ENCODE assay signal across 18 cellular contexts in the genomic region with DNA sequence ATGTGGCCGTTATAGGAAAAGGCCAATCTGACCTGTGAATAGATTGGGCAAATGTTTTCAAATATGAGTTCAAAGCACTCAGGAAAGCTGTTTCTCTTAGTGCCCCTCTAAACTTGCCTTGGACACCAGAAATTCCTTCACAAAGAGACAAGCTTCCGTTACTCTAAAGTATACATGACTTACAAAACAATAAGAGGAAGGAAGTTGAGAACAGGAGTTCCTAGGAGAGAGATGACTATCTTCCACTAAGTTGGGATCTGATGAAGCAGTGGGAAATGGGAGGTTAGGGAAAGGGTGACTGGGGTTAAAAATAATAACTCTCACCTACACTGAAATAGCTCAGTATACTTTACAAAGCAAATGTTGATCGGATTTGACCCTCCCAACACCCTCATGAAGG. TPM values are rescaled to one million over a fixed set of nuclear protein-coding genes. Genes with fewer than 3 reads are reported as not detected.
A peak's percentile ranks its signal among the peaks of the same experiment; 100 is the strongest.
DNase-seq lines count a peak whose midpoint lies in the region; ATAC-seq, FAIRE-seq and TF ChIP-seq lines count a peak whose summit lies in the region.
"Had no signal": no experiment of that assay in that cellular context is flagged by ENCODE, and none has a peak within 500 bp of the region (broad histone marks: within the 10 kb centered on the region; RNA-seq: fewer than 3 reads in every experiment).

No MANE protein-coding gene starts in this region.

- CTCF ChIA-PET in HepG2 (lab: Yijun Ruan, JAX; ENCODE audit: low intra/inter-chr PET ratio, low total read pairs): no interaction called here
- CTCF ChIA-PET in endothelial cell of umbilical vein (lab: Charles Lee): interaction anchor here (0.8 to 2.8 kb wide), 6 partner anchors 10 to 342 kb away, joined by 3 to 23 read pairs (median 4); no protein-coding TSS in a partner anchor

- H3K4me3 ChIP-seq in liver (ENCODE audit: low read depth in 1 of 3, low read length in 3 of 3) (no peak overlapping the region), HepG2 (replicated peaks in 1 of 3; ENCODE audit: insufficient read depth in 1 of 3, low read depth in 2 of 3, low read length in 3 of 3) (no peak overlapping the region), endothelial cell of umbilical vein (replicated peaks in 1 of 3; ENCODE audit: insufficient read depth in 1 of 3, low read depth in 1 of 3, low read length in 3 of 3) (no peak overlapping the region)
- H3K4me3 ChIP-seq: A549, GM12878 had no signal

- dilution Hi-C loops in endothelial cell of umbilical vein (cut with MboI; ENCODE audit: extremely low pct_ligation_motif_present, low sequenced_read_pairs): no loop called here

- no peak for TF ChIP-seq CTCF in liver (IDR thresholded peaks at IDR 0.05; ENCODE audit: low read depth, low read length, missing input control)
- TF ChIP-seq CTCF in HepG2 (CRISPR knock-in tag; IDR thresholded peaks at IDR 0.05): no peak
- TF ChIP-seq CTCF in endothelial cell of umbilical vein (IDR thresholded peaks at IDR 0.05; ENCODE audit: extremely low read depth in 1 of 2, insufficient read depth in 1 of 2, low read depth in 1 of 2, low read length in 2 of 2): no peak
- TF ChIP-seq CTCF in foreskin keratinocyte (conservative IDR thresholded peaks at IDR 0.05): no peak

- in situ Hi-C loops in HepG2 (cut with HindIII; ENCODE audit: extremely low pct_ligation_motif_present, low pct_unique_long_range_greater_than_20kb): no loop called here

- no TSS peak for BruUV-seq in HepG2 (replicated peaks; lab: Mats Ljungman, UMichigan)
- no TSS peak for BruUV-seq in endothelial cell of umbilical vein (replicated peaks; lab: Mats Ljungman, UMichigan)

- H3K36me3 ChIP-seq in liver (ENCODE audit: control insufficient read depth in 4 of 4, insufficient read depth in 3 of 4, low read depth in 1 of 4, low read length in 3 of 4): no peaks in the 10 kb centered on the region
- no peaks in the 10 kb centered on the region for H3K36me3 ChIP-seq in HepG2 (replicated peaks in 1 of 2; ENCODE audit: control insufficient read depth in 1 of 2, insufficient read depth in 2 of 2, low read length in 2 of 2)
- H3K36me3 ChIP-seq in endothelial cell of umbilical vein (ENCODE audit: control insufficient read depth in 2 of 2, extremely low read depth in 1 of 2, insufficient read depth in 2 of 2, low read length in 2 of 2): no peaks in the 10 kb centered on the region
- H3K36me3 ChIP-seq: BE2C had no signal

- no peaks in the 10 kb centered on the region for H3K79me2 ChIP-seq in HepG2 (ENCODE audit: insufficient read depth, low read length)
- H3K79me2 ChIP-seq in endothelial cell of umbilical vein (ENCODE audit: control insufficient read depth, insufficient read depth, low read length): no peaks in the 10 kb centered on the region

- H4K20me1 ChIP-seq in HepG2 (ENCODE audit: insufficient read depth, low read length) (no peaks in the 10 kb centered on the region), endothelial cell of umbilical vein (replicated peaks; ENCODE audit: control insufficient read depth, extremely low read depth, insufficient read depth, low read length) (no peaks in the 10 kb centered on the region)

- TF ChIP-seq POLR2A in HepG2 (IDR thresholded peaks at IDR 0.05; ENCODE audit: insufficient read depth in 1 of 2, low read depth in 2 of 2, low read length in 2 of 2): no peak
- no peak for TF ChIP-seq POLR2A in endothelial cell of umbilical vein (IDR thresholded peaks at IDR 0.05; ENCODE audit: low read depth, low read length)

- intact Hi-C loops in HepG2 (cut with micrococcal nuclease; ENCODE audit: unreplicated experiment) (no loop called here), endothelial cell of umbilical vein (cut with micrococcal nuclease) (loop anchor here (2.0 kb wide), 2 partner anchors 50 to 346 kb away; a partner anchor contains a TSS)

- ATAC-seq in HepG2 (no peak), GM21619 (IDR thresholded peaks at IDR 0.05; ENCODE audit: unreplicated experiment) (no peak), foreskin keratinocyte (no peak), HG03354 (IDR thresholded peaks at IDR 0.05; ENCODE audit: poor library complexity, severe bottlenecking, unreplicated experiment) (no peak)
- ATAC-seq: A549, GM12878 had no signal

- H3K9me3 ChIP-seq in liver (ENCODE audit: control insufficient read depth in 4 of 4, low read length in 3 of 4) (no peaks in the 10 kb centered on the region), HepG2 (ENCODE audit: low read length) (no peaks in the 10 kb centered on the region), endothelial cell of umbilical vein (replicated peaks; ENCODE audit: control insufficient read depth, insufficient read depth, low read length) (no peaks in the 10 kb centered on the region)
- H3K9me3 ChIP-seq: A549, BE2C had no signal

- H3K9ac ChIP-seq in liver (ENCODE audit: low read depth in 1 of 2, low read length in 2 of 2) (no peak overlapping the region), HepG2 (ENCODE audit: insufficient read depth, low read depth, low read length) (no peak overlapping the region), endothelial cell of umbilical vein (replicated peaks; ENCODE audit: extremely low read depth, insufficient read depth, low read length) (no peak overlapping the region)

- TF ChIP-seq EP300 in HepG2 (IDR thresholded peaks at IDR 0.05; ENCODE audit: low read depth in 2 of 2, low read length in 2 of 2) (no peak), HepG2 (CRISPR knock-in tag; IDR thresholded peaks at IDR 0.05; ENCODE audit: borderline replicate concordance) (no peak)

- no peak overlapping the region for H3K4me2 ChIP-seq in HepG2 (ENCODE audit: low read depth, low read length)
- peak overlapping the region; percentile 48 for H3K4me2 ChIP-seq in endothelial cell of umbilical vein (ENCODE audit: insufficient read depth, low read length)
- H3K4me2 ChIP-seq: A549 had no signal

- WGBS in liver: 78% methylated on average over 3 of the region's 3 CpGs
- WGBS in HepG2 (ENCODE audit: low lambda C conversion rate): 76% methylated on average over 3 of the region's 3 CpGs

- FAIRE-seq in HepG2 (lab: Jason Lieb, UNC) (no peak), endothelial cell of umbilical vein (lab: Jason Lieb, UNC) (peak; percentile 73)
- FAIRE-seq: GM12878, HTR-8/SVneo had no signal

- H3K27ac ChIP-seq in liver (ENCODE audit: low read depth in 1 of 2, low read length in 2 of 2): peak overlapping the region in 1 of 2 donors; percentile 79
- no peak overlapping the region for H3K27ac ChIP-seq in HepG2 (ENCODE audit: extremely low read length, insufficient read depth, low read length)
- peak overlapping the region; percentile 35 for H3K27ac ChIP-seq in endothelial cell of umbilical vein (ENCODE audit: insufficient read depth, low read depth, low read length)
- H3K27ac ChIP-seq in foreskin keratinocyte: no peak overlapping the region
- H3K27ac ChIP-seq: A549, C4-2B had no signal

- no peaks in the 10 kb centered on the region for H3K9me1 ChIP-seq in endothelial cell of umbilical vein (replicated peaks; ENCODE audit: control insufficient read depth, extremely low read depth, insufficient read depth, low read length)

- no peak for DNase-seq in HepG2 (ENCODE audit: low spot score)
- DNase-seq in endothelial cell of umbilical vein (ENCODE audit: low read depth, low spot score): peak; percentile 49
- DNase-seq in lung microvascular endothelial cell (ENCODE audit: low read depth in 2 of 2): peak; percentile 12 to 83
- no peak for DNase-seq in foreskin keratinocyte
- DNase-seq: BE2C; CD4-positive, alpha-beta memory T cell; DMS79; GOT3; H9 had no signal

- H2AFZ ChIP-seq in HepG2 (ENCODE audit: low read length) (no peak overlapping the region), endothelial cell of umbilical vein (ENCODE audit: low read depth, low read length) (no peak overlapping the region)

- no peaks in the 10 kb centered on the region for H3K27me3 ChIP-seq in liver (ENCODE audit: control insufficient read depth in 4 of 4, insufficient read depth in 4 of 4, low read length in 3 of 4)
- H3K27me3 ChIP-seq in HepG2 (ENCODE audit: control insufficient read depth in 1 of 2, insufficient read depth in 2 of 2, low read length in 2 of 2): no peaks in the 10 kb centered on the region
- H3K27me3 ChIP-seq in endothelial cell of umbilical vein (ENCODE audit: control insufficient read depth in 2 of 2, insufficient read depth in 2 of 2, low read length in 2 of 2): peaks cover 0 to 8% of the 10 kb centered on the region in 2 experiments
- no peaks in the 10 kb centered on the region for H3K27me3 ChIP-seq in foreskin keratinocyte

- POLR2A ChIA-PET in HepG2 (lab: Yijun Ruan, JAX) (no interaction called here), endothelial cell of umbilical vein (lab: Charles Lee) (no interaction called here)

- H3K4me1 ChIP-seq in liver (ENCODE audit: control insufficient read depth in 4 of 4, insufficient read depth in 4 of 4, low read length in 3 of 4) (peaks cover 12 to 47% (median 30%) of the 10 kb centered on the region in 4 donors), HepG2 (ENCODE audit: insufficient read depth, low read length) (no peaks in the 10 kb centered on the region), endothelial cell of umbilical vein (ENCODE audit: control insufficient read depth, extremely low read depth, insufficient read depth, low read length) (peaks cover 18% of the 10 kb centered on the region), foreskin keratinocyte (no peaks in the 10 kb centered on the region)
- H3K4me1 ChIP-seq: A549, BE2C had no signal

- TF ChIP-seq RAD21 in liver (IDR thresholded peaks at IDR 0.05) (no peak), HepG2 (CRISPR knock-in tag; IDR thresholded peaks at IDR 0.05) (no peak)

RNA-seq across cellular contexts. Expression of a gene that starts 50.0 kb away (rescaled TPM):
- total RNA-seq in liver (1 to 10 TPM in 1 of 2 donors, not detected in 1; 6.4 TPM), HepG2 (2016; rRNA removed; fragmentation: Illumina TruSeq; extraction: Trizol) (0.90 and 1.4 TPM in 2 replicates), endothelial cell of umbilical vein (not detected in 2 replicates), lung microvascular endothelial cell (under 0.01 TPM in 1 of 2 replicates, not detected in the other), foreskin keratinocyte (1.1 and 2.6 TPM in 2 replicates)
- polyA plus RNA-seq in liver (1 to 10 TPM in 1 of 2 donors, under 1 TPM in 1; 0.82 to 1.2 TPM), HepG2 (2011; rRNA removed) (0.38 and 0.40 TPM in 2 replicates), endothelial cell of umbilical vein (not detected in 2 replicates), foreskin keratinocyte (0.68 and 1.8 TPM in 2 replicates)
- 0.51 and 0.53 TPM in 2 replicates for total RNA-seq in HepG2 (2016; cell fraction: cytosol; rRNA removed; fragmentation: Illumina TruSeq; extraction: Trizol; ENCODE audit: low read depth)
- total RNA-seq in HepG2 (2016; cell fraction: insoluble cytoplasmic fraction; rRNA removed; fragmentation: Illumina TruSeq; extraction: Trizol): 1.0 and 1.1 TPM in 2 replicates
- total RNA-seq in HepG2 (2016; cell fraction: membrane; rRNA removed; fragmentation: Illumina TruSeq; extraction: Trizol): 0.83 and 0.99 TPM in 2 replicates
- total RNA-seq in HepG2 (2016; cell fraction: nucleus; rRNA removed; fragmentation: Illumina TruSeq; extraction: Trizol): 1.4 and 1.6 TPM in 2 replicates
- polyA plus RNA-seq in HepG2 (2011; cell fraction: cytosol; rRNA removed): 0.31 and 0.55 TPM in 2 replicates
- 0.29 TPM in 2 replicates for polyA plus RNA-seq in HepG2 (2011; cell fraction: nucleus; rRNA removed)
- polyA plus RNA-seq in HepG2 (2012): 0.11 and 0.15 TPM in 2 replicates
- polyA plus RNA-seq in HepG2 (2016; cell fraction: cytosol; fragmentation: Illumina TruSeq; extraction: Trizol; ENCODE audit: low read depth): 0.28 and 0.41 TPM in 2 replicates
- 1.8 and 1.9 TPM in 2 replicates for polyA plus RNA-seq in HepG2 (2016; cell fraction: insoluble cytoplasmic fraction; fragmentation: Illumina TruSeq; extraction: Trizol; ENCODE audit: low read depth)
- 0.80 and 0.96 TPM in 2 replicates for polyA plus RNA-seq in HepG2 (2016; cell fraction: membrane; fragmentation: Illumina TruSeq; extraction: Trizol; ENCODE audit: low read depth)
- 2.5 and 3.5 TPM in 2 replicates for polyA plus RNA-seq in HepG2 (2016; cell fraction: nucleus; fragmentation: Illumina TruSeq; extraction: Trizol; ENCODE audit: insufficient read depth, low read depth)
- polyA minus RNA-seq in HepG2 (2011; rRNA and poly(A)+ RNA removed; ENCODE audit: low replicate concordance): 0.07 and 0.48 TPM in 2 replicates
- polyA minus RNA-seq in HepG2 (2011; cell fraction: cytosol; rRNA and poly(A)+ RNA removed): 0.53 TPM in 1 of 2 replicates, not detected in the other
- 0.25 and 0.52 TPM in 2 replicates for polyA minus RNA-seq in HepG2 (2011; cell fraction: nucleus; rRNA and poly(A)+ RNA removed)
- not detected in 2 replicates for polyA plus RNA-seq in endothelial cell of umbilical vein (2011; cell fraction: cytosol; rRNA removed)
- polyA plus RNA-seq in endothelial cell of umbilical vein (2011; cell fraction: nucleus; rRNA removed): not detected in 2 replicates
- 0.05 TPM in 1 of 2 replicates, not detected in the other for polyA plus RNA-seq in endothelial cell of umbilical vein (2012)
- 0.06 TPM in 1 of 2 replicates, not detected in the other for polyA minus RNA-seq in endothelial cell of umbilical vein
- polyA minus RNA-seq in endothelial cell of umbilical vein (2011; cell fraction: cytosol; rRNA and poly(A)+ RNA removed): not detected
- polyA minus RNA-seq in endothelial cell of umbilical vein (2011; cell fraction: nucleus; rRNA and poly(A)+ RNA removed): not detected in 2 replicates
- total RNA-seq: G401, GM12878 had no signal
- polyA plus RNA-seq: AG04450 had no signal

Comparison
In these comparisons a context has a peak if more than half of its experiments do, and no peak if none do; other contexts are left out.
1. DNase-seq: peak in endothelial cell of umbilical vein (single experiment) and lung microvascular endothelial cell (2 of 2); none in HepG2 (single experiment) and foreskin keratinocyte (0 of 2).